Comparison of ENCODE assay signal across 2 cellular contexts in the genomic region with DNA sequence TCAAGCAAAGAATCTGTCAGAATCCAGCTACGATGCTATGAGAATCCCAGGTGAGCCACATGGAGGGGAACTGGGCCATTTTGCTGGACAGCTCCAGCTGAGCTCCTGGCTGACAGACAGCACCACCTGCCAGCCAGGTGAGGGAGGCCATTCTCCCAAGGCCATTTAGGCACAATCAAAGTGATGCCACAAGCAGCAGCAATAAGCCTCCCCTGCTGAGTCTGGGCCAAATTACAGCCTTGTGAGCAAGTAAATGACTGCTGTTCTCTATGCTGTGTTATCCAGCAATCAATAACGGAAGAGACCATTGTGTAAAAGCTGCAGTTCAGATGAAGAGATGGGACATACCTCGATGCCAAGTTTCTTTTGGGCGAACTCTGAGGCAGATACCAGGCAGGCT.
TF ChIP-seq lines count a peak whose summit lies in the region.

No MANE protein-coding gene starts in this region.

TF ChIP-seq in HEK293, 187 proteins besides CTCF, POLR2A, EP300 and RAD21:
- no peak for TF ChIP-seq ZNF529 (tag by site-specific recombination; IDR thresholded peaks at IDR 0.05; ENCODE audit: insufficient replicate concordance)
- no peak for TF ChIP-seq ZNF580 (tag by site-specific recombination; IDR thresholded peaks at IDR 0.05)
- TF ChIP-seq BCL11B (tag by site-specific recombination; IDR thresholded peaks at IDR 0.05; ENCODE audit: low read depth): no peak
- TF ChIP-seq KLF17 (tag by site-specific recombination; IDR thresholded peaks at IDR 0.05): no peak
- TF ChIP-seq, protein P1, sequence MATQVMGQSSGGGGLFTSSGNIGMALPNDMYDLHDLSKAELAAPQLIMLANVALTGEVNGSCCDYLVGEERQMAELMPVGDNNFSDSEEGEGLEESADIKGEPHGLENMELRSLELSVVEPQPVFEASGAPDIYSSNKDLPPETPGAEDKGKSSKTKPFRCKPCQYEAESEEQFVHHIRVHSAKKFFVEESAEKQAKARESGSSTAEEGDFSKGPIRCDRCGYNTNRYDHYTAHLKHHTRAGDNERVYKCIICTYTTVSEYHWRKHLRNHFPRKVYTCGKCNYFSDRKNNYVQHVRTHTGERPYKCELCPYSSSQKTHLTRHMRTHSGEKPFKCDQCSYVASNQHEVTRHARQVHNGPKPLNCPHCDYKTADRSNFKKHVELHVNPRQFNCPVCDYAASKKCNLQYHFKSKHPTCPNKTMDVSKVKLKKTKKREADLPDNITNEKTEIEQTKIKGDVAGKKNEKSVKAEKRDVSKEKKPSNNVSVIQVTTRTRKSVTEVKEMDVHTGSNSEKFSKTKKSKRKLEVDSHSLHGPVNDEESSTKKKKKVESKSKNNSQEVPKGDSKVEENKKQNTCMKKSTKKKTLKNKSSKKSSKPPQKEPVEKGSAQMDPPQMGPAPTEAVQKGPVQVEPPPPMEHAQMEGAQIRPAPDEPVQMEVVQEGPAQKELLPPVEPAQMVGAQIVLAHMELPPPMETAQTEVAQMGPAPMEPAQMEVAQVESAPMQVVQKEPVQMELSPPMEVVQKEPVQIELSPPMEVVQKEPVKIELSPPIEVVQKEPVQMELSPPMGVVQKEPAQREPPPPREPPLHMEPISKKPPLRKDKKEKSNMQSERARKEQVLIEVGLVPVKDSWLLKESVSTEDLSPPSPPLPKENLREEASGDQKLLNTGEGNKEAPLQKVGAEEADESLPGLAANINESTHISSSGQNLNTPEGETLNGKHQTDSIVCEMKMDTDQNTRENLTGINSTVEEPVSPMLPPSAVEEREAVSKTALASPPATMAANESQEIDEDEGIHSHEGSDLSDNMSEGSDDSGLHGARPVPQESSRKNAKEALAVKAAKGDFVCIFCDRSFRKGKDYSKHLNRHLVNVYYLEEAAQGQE (tag by site-specific recombination; IDR thresholded peaks at IDR 0.05): peak; percentile 86
- TF ChIP-seq, protein P2, sequence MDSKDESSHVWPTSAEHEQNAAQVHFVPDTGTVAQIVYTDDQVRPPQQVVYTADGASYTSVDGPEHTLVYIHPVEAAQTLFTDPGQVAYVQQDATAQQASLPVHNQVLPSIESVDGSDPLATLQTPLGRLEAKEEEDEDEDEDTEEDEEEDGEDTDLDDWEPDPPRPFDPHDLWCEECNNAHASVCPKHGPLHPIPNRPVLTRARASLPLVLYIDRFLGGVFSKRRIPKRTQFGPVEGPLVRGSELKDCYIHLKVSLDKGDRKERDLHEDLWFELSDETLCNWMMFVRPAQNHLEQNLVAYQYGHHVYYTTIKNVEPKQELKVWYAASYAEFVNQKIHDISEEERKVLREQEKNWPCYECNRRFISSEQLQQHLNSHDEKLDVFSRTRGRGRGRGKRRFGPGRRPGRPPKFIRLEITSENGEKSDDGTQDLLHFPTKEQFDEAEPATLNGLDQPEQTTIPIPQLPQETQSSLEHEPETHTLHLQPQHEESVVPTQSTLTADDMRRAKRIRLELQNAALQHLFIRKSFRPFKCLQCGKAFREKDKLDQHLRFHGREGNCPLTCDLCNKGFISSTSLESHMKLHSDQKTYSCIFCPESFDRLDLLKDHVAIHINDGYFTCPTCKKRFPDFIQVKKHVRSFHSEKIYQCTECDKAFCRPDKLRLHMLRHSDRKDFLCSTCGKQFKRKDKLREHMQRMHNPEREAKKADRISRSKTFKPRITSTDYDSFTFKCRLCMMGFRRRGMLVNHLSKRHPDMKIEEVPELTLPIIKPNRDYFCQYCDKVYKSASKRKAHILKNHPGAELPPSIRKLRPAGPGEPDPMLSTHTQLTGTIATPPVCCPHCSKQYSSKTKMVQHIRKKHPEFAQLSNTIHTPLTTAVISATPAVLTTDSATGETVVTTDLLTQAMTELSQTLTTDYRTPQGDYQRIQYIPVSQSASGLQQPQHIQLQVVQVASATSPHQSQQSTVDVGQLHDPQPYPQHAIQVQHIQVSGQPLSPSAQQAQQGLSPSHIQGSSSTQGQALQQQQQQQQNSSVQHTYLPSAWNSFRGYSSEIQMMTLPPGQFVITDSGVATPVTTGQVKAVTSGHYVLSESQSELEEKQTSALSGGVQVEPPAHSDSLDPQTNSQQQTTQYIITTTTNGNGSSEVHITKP (tag by site-specific recombination; IDR thresholded peaks at IDR 0.05): peak; percentile 37; the same call in 1 of the 2 replicates
- TF ChIP-seq ZNF792 (tag by site-specific recombination; IDR thresholded peaks at IDR 0.05): no peak

TF ChIP-seq in GM12878, 131 proteins besides CTCF, POLR2A, EP300 and RAD21:
- no peak for TF ChIP-seq MEF2A (IDR thresholded peaks at IDR 0.05; ENCODE audit: insufficient read depth, low read depth, low read length)
- TF ChIP-seq, protein P1 (IDR thresholded peaks at IDR 0.05; ENCODE audit: low read depth, low read length): peak; percentile 63; the same call in 1 of the 2 replicates
- no peak for TF ChIP-seq RAD51 (IDR thresholded peaks at IDR 0.05)
